Comparison of ENCODE assay signal across 11 cellular contexts in the genomic region with DNA sequence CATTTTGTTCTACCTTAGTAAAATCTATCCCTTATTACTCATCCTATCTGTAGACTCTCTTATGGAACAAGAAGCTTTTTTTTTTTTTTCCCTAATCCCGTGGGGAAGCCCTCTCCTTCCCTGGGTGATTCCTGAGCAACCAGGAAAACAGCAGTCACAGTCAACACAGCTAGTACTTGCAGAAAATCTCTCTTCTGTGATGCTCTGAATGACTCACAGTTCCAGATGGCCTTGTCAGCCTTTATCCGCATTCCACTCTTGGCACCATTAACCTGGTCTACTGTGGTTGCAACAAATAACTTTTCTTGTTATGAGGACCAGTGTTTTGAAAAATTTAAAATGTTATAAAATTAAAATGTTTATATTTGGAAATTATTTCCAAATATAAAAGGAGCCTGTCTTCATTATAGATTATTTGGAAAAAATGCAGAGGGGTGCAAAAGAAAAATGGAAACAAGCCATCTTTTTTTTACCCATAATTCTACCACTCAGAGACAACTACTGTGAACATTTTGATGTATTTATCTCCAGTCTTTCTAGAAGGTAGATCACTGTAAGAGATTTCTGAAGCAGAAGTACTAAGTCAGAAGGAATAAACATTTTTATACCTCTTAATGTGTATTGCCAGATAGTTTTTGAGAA.
DNase-seq lines count a peak whose midpoint lies in the region; ATAC-seq and TF ChIP-seq lines count a peak whose summit lies in the region.
"Had no signal": no experiment of that assay in that cellular context is flagged by ENCODE, and none has a peak within 500 bp of the region (broad histone marks: within the 10 kb centered on the region; RNA-seq: fewer than 3 reads in every experiment).

No MANE protein-coding gene starts in this region.

- no peaks in the 10 kb centered on the region for H3K36me3 ChIP-seq in heart left ventricle
- H3K36me3 ChIP-seq in upper lobe of right lung, result no peaks in the 10 kb centered on the region

- H3K4me3 ChIP-seq in heart left ventricle (no peak overlapping the region), upper lobe of right lung (no peak overlapping the region)

- WGBS in heart left ventricle, 4 donors, result 34 to 43% (median 38%) methylated on average over 2 of the region's 2 CpGs

- no peak for TF ChIP-seq POLR2A in heart left ventricle (IDR thresholded peaks at IDR 0.05)

- ATAC-seq in heart left ventricle (peak; percentile 73 to 97 (median 91)), upper lobe of right lung (no peak), GM21825 (IDR thresholded peaks at IDR 0.05; ENCODE audit: unreplicated experiment) (no peak), HG02840 (IDR thresholded peaks at IDR 0.05; ENCODE audit: low FRiP score, unreplicated experiment) (no peak)

- H3K27ac ChIP-seq in heart left ventricle (peak overlapping the region in 2 of 12 donors; percentile 15 to 35), upper lobe of right lung (no peak overlapping the region)

- no peak for TF ChIP-seq CTCF in heart left ventricle (IDR thresholded peaks at IDR 0.05)
- no peak for TF ChIP-seq CTCF in upper lobe of right lung (IDR thresholded peaks at IDR 0.05)

- intact Hi-C loops in heart left ventricle (cut with DNase I) (no loop called here), upper lobe of right lung (cut with DNase I) (no loop called here)

- H3K4me1 ChIP-seq in heart left ventricle (peaks cover 0 to 8% (median 0%) of the 10 kb centered on the region in 12 donors), upper lobe of right lung (no peaks in the 10 kb centered on the region)

- no peaks in the 10 kb centered on the region for H3K27me3 ChIP-seq in heart left ventricle
- no peaks in the 10 kb centered on the region for H3K27me3 ChIP-seq in upper lobe of right lung

- H3K9me3 ChIP-seq in heart left ventricle (no peaks in the 10 kb centered on the region), upper lobe of right lung (no peaks in the 10 kb centered on the region)

- in situ Hi-C loops in G401 (cut with HindIII; ENCODE audit: low sequenced_read_pairs), result no loop called here

- DNase-seq in G401 (ENCODE audit: low spot score) (peak; percentile 82), T1000 (lab: John Stamatoyannopoulos, UW) (peak; percentile 31), heart left ventricle (peak in 2 of 5 donors; percentile 13 to 39), renal cortical epithelial cell (ENCODE audit: low read depth) (peak; percentile 97), upper lobe of right lung (no peak), cortex of kidney (lab: John Stamatoyannopoulos, UW) (no peak)
- DNase-seq: activated effector memory CD4-positive, alpha-beta T cell treated with Interleukin-2 at 50 U/mL for 16 hours; GOT3; MM.1S had no signal

Comparison
In these comparisons a context has a peak if more than half of its experiments do, and no peak if none do; other contexts are left out.
1. DNase-seq: peak in G401 (single experiment), T1000 (single experiment) and renal cortical epithelial cell (single experiment); none in upper lobe of right lung (single experiment) and cortex of kidney (single experiment).
2. ATAC-seq: peak in heart left ventricle (4 of 4); none in upper lobe of right lung (single experiment), GM21825 (single experiment) and HG02840 (single experiment).